Comparison of ENCODE assay signal across 1 cellular context in genomic region chr17:37488009-37488604, GRCh38.
TF ChIP-seq lines count a peak whose summit lies in the region.

No MANE protein-coding gene starts in this region.

TF ChIP-seq in HepG2, 621 proteins besides CTCF, POLR2A, EP300 and RAD21 (continued from another document and continues in another):
- TF ChIP-seq ZNF318 (CRISPR knock-in tag; IDR thresholded peaks at IDR 0.05): no peak
- no peak for TF ChIP-seq NFATC3 (CRISPR knock-in tag; IDR thresholded peaks at IDR 0.05)
- TF ChIP-seq FOXC1 (CRISPR knock-in tag; IDR thresholded peaks at IDR 0.05; ENCODE audit: borderline replicate concordance): no peak
- TF ChIP-seq ZNF781 (CRISPR knock-in tag; IDR thresholded peaks at IDR 0.05; ENCODE audit: borderline replicate concordance, not compliant biosample characterization): no peak
- TF ChIP-seq ZNF780A (CRISPR knock-in tag; IDR thresholded peaks at IDR 0.05): no peak
- TF ChIP-seq ZBTB25 (CRISPR knock-in tag; IDR thresholded peaks at IDR 0.05): no peak; the same call in 1 of the 2 replicates
- no peak for TF ChIP-seq ZNF761 (CRISPR knock-in tag; conservative IDR thresholded peaks at IDR 0.05)
- TF ChIP-seq XBP1 (CRISPR knock-in tag; IDR thresholded peaks at IDR 0.05): no peak
- no peak for TF ChIP-seq NCOA5 (CRISPR knock-in tag; IDR thresholded peaks at IDR 0.05)
- TF ChIP-seq ZNF260 (CRISPR knock-in tag; IDR thresholded peaks at IDR 0.05; ENCODE audit: borderline replicate concordance, low read depth): no peak
- TF ChIP-seq LBX2 (CRISPR knock-in tag; IDR thresholded peaks at IDR 0.05; ENCODE audit: borderline replicate concordance): no peak
- no peak for TF ChIP-seq ZNF264 (CRISPR knock-in tag; IDR thresholded peaks at IDR 0.05)
- no peak for TF ChIP-seq NR2C2 (CRISPR knock-in tag; IDR thresholded peaks at IDR 0.05; ENCODE audit: borderline replicate concordance)
- no peak for TF ChIP-seq ZNF362 (CRISPR knock-in tag; IDR thresholded peaks at IDR 0.05; ENCODE audit: borderline replicate concordance)
- peak; percentile 29; the same call in 1 of the 2 replicates for TF ChIP-seq THRA (CRISPR knock-in tag; IDR thresholded peaks at IDR 0.05; ENCODE audit: borderline replicate concordance)
- no peak for TF ChIP-seq ZNF101 (CRISPR knock-in tag; IDR thresholded peaks at IDR 0.05; ENCODE audit: borderline replicate concordance, low read depth)
- no peak for TF ChIP-seq PLSCR1 (CRISPR knock-in tag; IDR thresholded peaks at IDR 0.05; ENCODE audit: borderline replicate concordance)
- no peak for TF ChIP-seq ATF7-NPFF (CRISPR knock-in tag; IDR thresholded peaks at IDR 0.05; ENCODE audit: low read depth)
- TF ChIP-seq KLF11 (CRISPR knock-in tag; IDR thresholded peaks at IDR 0.05): no peak; the same call in 1 of the 2 replicates
- no peak for TF ChIP-seq SP4 (CRISPR knock-in tag; IDR thresholded peaks at IDR 0.05)
- TF ChIP-seq POGK (CRISPR knock-in tag; conservative IDR thresholded peaks at IDR 0.05): 0 out of 2 replicates have a peak, but pooled peaks have one; percentile 0
- TF ChIP-seq NR2F2 (IDR thresholded peaks at IDR 0.05; ENCODE audit: borderline replicate concordance, low read depth): no peak
- no peak for TF ChIP-seq ZFP41 (CRISPR knock-in tag; IDR thresholded peaks at IDR 0.05; ENCODE audit: borderline replicate concordance)
- peak; percentile 45; the same call in 1 of the 2 replicates for TF ChIP-seq HDAC1 (CRISPR knock-in tag; IDR thresholded peaks at IDR 0.05)
- TF ChIP-seq ATF6 (CRISPR knock-in tag; conservative IDR thresholded peaks at IDR 0.05): no peak
- TF ChIP-seq KLF13 (CRISPR knock-in tag; IDR thresholded peaks at IDR 0.05): no peak
- TF ChIP-seq ZNF597 (CRISPR knock-in tag; IDR thresholded peaks at IDR 0.05): no peak
- TF ChIP-seq MAZ (IDR thresholded peaks at IDR 0.05; ENCODE audit: borderline replicate concordance, low read depth, low read length): no peak
- no peak for TF ChIP-seq MAZ (CRISPR knock-in tag; IDR thresholded peaks at IDR 0.05; ENCODE audit: low read depth)
- peak; percentile 63; the same call in 1 of the 2 replicates for TF ChIP-seq ZNF614 (CRISPR knock-in tag; IDR thresholded peaks at IDR 0.05; ENCODE audit: borderline replicate concordance)
- no peak for TF ChIP-seq CHD2 (IDR thresholded peaks at IDR 0.05; ENCODE audit: low read depth, low read length)
- TF ChIP-seq CSRNP1 (CRISPR knock-in tag; IDR thresholded peaks at IDR 0.05): no peak
- no peak for TF ChIP-seq PAWR (CRISPR knock-in tag; IDR thresholded peaks at IDR 0.05; ENCODE audit: borderline replicate concordance)
- no peak for TF ChIP-seq ZNF749 (CRISPR knock-in tag; IDR thresholded peaks at IDR 0.05; ENCODE audit: borderline replicate concordance)
- no peak for TF ChIP-seq HDAC6 (IDR thresholded peaks at IDR 0.05; ENCODE audit: low read depth, low read length)
